ENCODE assay signal across 1 cellular context in the genomic region with DNA sequence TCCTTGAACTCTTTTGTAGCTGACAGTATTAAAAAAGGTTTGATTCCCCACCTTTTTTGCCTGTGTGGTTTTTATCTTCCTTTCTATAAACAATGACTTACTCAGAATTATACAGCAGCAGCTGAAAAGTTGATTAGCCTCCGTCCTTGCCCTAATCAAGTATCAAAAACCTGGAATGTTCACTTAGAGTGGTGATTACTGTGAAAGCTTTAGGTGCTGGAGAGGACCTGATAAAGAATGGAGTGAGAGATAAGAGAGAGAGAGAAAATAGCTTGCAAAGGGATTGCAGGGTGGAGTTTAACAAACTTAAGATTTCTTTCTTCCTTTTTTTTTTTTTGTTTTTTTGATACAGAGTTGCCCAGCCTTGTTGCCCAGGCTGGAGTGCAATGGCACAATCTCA.
A peak's percentile ranks its signal among the peaks of the same experiment; 100 is the strongest.
TF ChIP-seq lines count a peak whose summit lies in the region.

No MANE protein-coding gene starts in this region.

TF ChIP-seq in K562, 482 proteins besides CTCF, POLR2A, EP300 and RAD21 (continued from another document and continues in another):
- TF ChIP-seq, protein P1, sequence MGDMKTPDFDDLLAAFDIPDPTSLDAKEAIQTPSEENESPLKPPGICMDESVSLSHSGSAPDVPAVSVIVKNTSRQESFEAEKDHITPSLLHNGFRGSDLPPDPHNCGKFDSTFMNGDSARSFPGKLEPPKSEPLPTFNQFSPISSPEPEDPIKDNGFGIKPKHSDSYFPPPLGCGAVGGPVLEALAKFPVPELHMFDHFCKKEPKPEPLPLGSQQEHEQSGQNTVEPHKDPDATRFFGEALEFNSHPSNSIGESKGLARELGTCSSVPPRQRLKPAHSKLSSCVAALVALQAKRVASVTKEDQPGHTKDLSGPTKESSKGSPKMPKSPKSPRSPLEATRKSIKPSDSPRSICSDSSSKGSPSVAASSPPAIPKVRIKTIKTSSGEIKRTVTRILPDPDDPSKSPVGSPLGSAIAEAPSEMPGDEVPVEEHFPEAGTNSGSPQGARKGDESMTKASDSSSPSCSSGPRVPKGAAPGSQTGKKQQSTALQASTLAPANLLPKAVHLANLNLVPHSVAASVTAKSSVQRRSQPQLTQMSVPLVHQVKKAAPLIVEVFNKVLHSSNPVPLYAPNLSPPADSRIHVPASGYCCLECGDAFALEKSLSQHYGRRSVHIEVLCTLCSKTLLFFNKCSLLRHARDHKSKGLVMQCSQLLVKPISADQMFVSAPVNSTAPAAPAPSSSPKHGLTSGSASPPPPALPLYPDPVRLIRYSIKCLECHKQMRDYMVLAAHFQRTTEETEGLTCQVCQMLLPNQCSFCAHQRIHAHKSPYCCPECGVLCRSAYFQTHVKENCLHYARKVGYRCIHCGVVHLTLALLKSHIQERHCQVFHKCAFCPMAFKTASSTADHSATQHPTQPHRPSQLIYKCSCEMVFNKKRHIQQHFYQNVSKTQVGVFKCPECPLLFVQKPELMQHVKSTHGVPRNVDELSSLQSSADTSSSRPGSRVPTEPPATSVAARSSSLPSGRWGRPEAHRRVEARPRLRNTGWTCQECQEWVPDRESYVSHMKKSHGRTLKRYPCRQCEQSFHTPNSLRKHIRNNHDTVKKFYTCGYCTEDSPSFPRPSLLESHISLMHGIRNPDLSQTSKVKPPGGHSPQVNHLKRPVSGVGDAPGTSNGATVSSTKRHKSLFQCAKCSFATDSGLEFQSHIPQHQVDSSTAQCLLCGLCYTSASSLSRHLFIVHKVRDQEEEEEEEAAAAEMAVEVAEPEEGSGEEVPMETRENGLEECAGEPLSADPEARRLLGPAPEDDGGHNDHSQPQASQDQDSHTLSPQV (IDR thresholded peaks at IDR 0.05), result no peak
- no peak for TF ChIP-seq GATAD2B (IDR thresholded peaks at IDR 0.05; ENCODE audit: borderline replicate concordance)
- no peak for TF ChIP-seq TEAD2 (tag; IDR thresholded peaks at IDR 0.05)
- peak; percentile 77 for TF ChIP-seq NFIC (IDR thresholded peaks at IDR 0.05)
- no peak for TF ChIP-seq FUS (optimal IDR thresholded peaks at IDR 0.05; ENCODE audit: low read depth, low read length)
- TF ChIP-seq, protein P2, sequence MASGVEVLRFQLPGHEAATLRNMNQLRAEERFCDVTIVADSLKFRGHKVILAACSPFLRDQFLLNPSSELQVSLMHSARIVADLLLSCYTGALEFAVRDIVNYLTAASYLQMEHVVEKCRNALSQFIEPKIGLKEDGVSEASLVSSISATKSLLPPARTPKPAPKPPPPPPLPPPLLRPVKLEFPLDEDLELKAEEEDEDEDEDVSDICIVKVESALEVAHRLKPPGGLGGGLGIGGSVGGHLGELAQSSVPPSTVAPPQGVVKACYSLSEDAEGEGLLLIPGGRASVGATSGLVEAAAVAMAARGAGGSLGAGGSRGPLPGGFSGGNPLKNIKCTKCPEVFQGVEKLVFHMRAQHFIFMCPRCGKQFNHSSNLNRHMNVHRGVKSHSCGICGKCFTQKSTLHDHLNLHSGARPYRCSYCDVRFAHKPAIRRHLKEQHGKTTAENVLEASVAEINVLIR (CRISPR knock-in tag; IDR thresholded peaks at IDR 0.05), result no peak
- no peak for TF ChIP-seq SAFB (IDR thresholded peaks at IDR 0.05; ENCODE audit: borderline replicate concordance, low read depth, low read length)
- TF ChIP-seq, protein P3, sequence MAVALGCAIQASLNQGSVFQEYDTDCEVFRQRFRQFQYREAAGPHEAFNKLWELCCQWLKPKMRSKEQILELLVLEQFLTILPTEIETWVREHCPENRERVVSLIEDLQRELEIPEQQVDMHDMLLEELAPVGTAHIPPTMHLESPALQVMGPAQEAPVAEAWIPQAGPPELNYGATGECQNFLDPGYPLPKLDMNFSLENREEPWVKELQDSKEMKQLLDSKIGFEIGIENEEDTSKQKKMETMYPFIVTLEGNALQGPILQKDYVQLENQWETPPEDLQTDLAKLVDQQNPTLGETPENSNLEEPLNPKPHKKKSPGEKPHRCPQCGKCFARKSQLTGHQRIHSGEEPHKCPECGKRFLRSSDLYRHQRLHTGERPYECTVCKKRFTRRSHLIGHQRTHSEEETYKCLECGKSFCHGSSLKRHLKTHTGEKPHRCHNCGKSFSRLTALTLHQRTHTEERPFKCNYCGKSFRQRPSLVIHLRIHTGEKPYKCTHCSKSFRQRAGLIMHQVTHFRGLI (CRISPR knock-in tag; IDR thresholded peaks at IDR 0.05), result no peak
- TF ChIP-seq HLTF (IDR thresholded peaks at IDR 0.05), result no peak
- no peak for TF ChIP-seq SP2 (IDR thresholded peaks at IDR 0.05; ENCODE audit: extremely low read depth, low read depth, low read length, poor library complexity, severe bottlenecking)
- TF ChIP-seq, protein P4, sequence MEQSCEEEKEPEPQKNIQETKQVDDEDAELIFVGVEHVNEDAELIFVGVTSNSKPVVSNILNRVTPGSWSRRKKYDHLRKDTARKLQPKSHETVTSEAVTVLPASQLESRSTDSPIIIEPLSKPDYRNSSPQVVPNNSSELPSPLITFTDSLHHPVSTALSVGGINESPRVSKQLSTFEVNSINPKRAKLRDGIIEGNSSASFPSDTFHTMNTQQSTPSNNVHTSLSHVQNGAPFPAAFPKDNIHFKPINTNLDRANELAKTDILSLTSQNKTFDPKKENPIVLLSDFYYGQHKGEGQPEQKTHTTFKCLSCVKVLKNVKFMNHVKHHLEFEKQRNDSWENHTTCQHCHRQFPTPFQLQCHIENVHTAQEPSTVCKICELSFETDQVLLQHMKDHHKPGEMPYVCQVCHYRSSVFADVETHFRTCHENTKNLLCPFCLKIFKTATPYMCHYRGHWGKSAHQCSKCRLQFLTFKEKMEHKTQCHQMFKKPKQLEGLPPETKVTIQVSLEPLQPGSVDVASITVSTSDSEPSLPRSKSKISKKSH (CRISPR knock-in tag; IDR thresholded peaks at IDR 0.05), result no peak
- TF ChIP-seq ZNF584 (CRISPR knock-in tag; IDR thresholded peaks at IDR 0.05; ENCODE audit: low read depth), result no peak
- no peak for TF ChIP-seq FOXJ2 (tag; IDR thresholded peaks at IDR 0.05)
- TF ChIP-seq MECOM (CRISPR knock-in tag; IDR thresholded peaks at IDR 0.05), result no peak
- TF ChIP-seq ZNF551 (CRISPR knock-in tag; IDR thresholded peaks at IDR 0.05), result no peak
- TF ChIP-seq HDGF (IDR thresholded peaks at IDR 0.05), result no peak
- TF ChIP-seq, protein P5, sequence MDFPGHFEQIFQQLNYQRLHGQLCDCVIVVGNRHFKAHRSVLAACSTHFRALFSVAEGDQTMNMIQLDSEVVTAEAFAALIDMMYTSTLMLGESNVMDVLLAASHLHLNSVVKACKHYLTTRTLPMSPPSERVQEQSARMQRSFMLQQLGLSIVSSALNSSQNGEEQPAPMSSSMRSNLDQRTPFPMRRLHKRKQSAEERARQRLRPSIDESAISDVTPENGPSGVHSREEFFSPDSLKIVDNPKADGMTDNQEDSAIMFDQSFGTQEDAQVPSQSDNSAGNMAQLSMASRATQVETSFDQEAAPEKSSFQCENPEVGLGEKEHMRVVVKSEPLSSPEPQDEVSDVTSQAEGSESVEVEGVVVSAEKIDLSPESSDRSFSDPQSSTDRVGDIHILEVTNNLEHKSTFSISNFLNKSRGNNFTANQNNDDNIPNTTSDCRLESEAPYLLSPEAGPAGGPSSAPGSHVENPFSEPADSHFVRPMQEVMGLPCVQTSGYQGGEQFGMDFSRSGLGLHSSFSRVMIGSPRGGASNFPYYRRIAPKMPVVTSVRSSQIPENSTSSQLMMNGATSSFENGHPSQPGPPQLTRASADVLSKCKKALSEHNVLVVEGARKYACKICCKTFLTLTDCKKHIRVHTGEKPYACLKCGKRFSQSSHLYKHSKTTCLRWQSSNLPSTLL (IDR thresholded peaks at IDR 0.05), result no peak
- TF ChIP-seq, protein P6, sequence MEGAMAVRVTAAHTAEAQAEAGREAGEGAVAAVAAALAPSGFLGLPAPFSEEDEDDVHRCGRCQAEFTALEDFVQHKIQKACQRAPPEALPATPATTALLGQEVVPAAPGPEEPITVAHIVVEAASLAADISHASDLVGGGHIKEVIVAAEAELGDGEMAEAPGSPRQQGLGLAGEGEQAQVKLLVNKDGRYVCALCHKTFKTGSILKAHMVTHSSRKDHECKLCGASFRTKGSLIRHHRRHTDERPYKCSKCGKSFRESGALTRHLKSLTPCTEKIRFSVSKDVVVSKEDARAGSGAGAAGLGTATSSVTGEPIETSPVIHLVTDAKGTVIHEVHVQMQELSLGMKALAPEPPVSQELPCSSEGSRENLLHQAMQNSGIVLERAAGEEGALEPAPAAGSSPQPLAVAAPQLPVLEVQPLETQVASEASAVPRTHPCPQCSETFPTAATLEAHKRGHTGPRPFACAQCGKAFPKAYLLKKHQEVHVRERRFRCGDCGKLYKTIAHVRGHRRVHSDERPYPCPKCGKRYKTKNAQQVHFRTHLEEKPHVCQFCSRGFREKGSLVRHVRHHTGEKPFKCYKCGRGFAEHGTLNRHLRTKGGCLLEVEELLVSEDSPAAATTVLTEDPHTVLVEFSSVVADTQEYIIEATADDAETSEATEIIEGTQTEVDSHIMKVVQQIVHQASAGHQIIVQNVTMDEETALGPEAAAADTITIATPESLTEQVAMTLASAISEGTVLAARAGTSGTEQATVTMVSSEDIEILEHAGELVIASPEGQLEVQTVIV (CRISPR knock-in tag; IDR thresholded peaks at IDR 0.05; ENCODE audit: borderline replicate concordance), result no peak
- TF ChIP-seq CBFA2T3 (IDR thresholded peaks at IDR 0.05), result peak; percentile 95
- TF ChIP-seq, protein P7, sequence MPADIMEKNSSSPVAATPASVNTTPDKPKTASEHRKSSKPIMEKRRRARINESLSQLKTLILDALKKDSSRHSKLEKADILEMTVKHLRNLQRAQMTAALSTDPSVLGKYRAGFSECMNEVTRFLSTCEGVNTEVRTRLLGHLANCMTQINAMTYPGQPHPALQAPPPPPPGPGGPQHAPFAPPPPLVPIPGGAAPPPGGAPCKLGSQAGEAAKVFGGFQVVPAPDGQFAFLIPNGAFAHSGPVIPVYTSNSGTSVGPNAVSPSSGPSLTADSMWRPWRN (IDR thresholded peaks at IDR 0.05; ENCODE audit: low read depth), result peak; percentile 87
- no peak for TF ChIP-seq SMAD3 (CRISPR knock-in tag; conservative IDR thresholded peaks at IDR 0.05)
- TF ChIP-seq PML (IDR thresholded peaks at IDR 0.05; ENCODE audit: low read length), result peak; percentile 92
- TF ChIP-seq SMARCA4 (IDR thresholded peaks at IDR 0.05), result peak; percentile 87
- 0 out of 4 replicates have a peak, but pooled peaks of 1 of the 2 experiments have one; percentile 28 for TF ChIP-seq TEAD1 (CRISPR knock-in tag; IDR thresholded peaks at IDR 0.05)
- TF ChIP-seq BRF1 (IDR thresholded peaks at IDR 0.05; ENCODE audit: borderline replicate concordance, extremely low read depth, insufficient read length), result no peak
- TF ChIP-seq FOXK2 (conservative IDR thresholded peaks at IDR 0.05 in 1 of 2, IDR thresholded peaks at IDR 0.05 in 1 of 2; ENCODE audit: low read depth in 2 of 2), result no peak
- TF ChIP-seq PCBP2 (IDR thresholded peaks at IDR 0.05; ENCODE audit: low read depth, low read length, poor library complexity, severe bottlenecking), result no peak
- peak; percentile 76 for TF ChIP-seq STAT5A (IDR thresholded peaks at IDR 0.05; ENCODE audit: borderline replicate concordance, low read length)
- TF ChIP-seq ZEB2 (IDR thresholded peaks at IDR 0.05), result 0 out of 2 replicates have a peak, but pooled peaks have one; percentile 46
- TF ChIP-seq ZNF561 (CRISPR knock-in tag; conservative IDR thresholded peaks at IDR 0.05), result no peak
- TF ChIP-seq ARID1B (IDR thresholded peaks at IDR 0.05), result peak; percentile 95
- TF ChIP-seq, protein P8, sequence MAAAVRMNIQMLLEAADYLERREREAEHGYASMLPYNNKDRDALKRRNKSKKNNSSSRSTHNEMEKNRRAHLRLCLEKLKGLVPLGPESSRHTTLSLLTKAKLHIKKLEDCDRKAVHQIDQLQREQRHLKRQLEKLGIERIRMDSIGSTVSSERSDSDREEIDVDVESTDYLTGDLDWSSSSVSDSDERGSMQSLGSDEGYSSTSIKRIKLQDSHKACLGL (CRISPR knock-in tag; IDR thresholded peaks at IDR 0.05; ENCODE audit: borderline replicate concordance, poor library complexity, severe bottlenecking), result no peak
- TF ChIP-seq, protein P9, sequence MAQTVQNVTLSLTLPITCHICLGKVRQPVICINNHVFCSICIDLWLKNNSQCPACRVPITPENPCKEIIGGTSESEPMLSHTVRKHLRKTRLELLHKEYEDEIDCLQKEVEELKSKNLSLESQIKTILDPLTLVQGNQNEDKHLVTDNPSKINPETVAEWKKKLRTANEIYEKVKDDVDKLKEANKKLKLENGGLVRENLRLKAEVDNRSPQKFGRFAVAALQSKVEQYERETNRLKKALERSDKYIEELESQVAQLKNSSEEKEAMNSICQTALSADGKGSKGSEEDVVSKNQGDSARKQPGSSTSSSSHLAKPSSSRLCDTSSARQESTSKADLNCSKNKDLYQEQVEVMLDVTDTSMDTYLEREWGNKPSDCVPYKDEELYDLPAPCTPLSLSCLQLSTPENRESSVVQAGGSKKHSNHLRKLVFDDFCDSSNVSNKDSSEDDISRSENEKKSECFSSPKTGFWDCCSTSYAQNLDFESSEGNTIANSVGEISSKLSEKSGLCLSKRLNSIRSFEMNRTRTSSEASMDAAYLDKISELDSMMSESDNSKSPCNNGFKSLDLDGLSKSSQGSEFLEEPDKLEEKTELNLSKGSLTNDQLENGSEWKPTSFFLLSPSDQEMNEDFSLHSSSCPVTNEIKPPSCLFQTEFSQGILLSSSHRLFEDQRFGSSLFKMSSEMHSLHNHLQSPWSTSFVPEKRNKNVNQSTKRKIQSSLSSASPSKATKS (CRISPR knock-in tag; IDR thresholded peaks at IDR 0.05), result no peak
- no peak for TF ChIP-seq LARP7 (IDR thresholded peaks at IDR 0.05)
- TF ChIP-seq TBL1XR1 (IDR thresholded peaks at IDR 0.05; ENCODE audit: low read length in 2 of 2), result no peak
- no peak for TF ChIP-seq NCOA1 (IDR thresholded peaks at IDR 0.05; ENCODE audit: low read depth)
- no peak for TF ChIP-seq ZNF121 (CRISPR knock-in tag; conservative IDR thresholded peaks at IDR 0.05)
- peak; percentile 56; the same call in 1 of the 2 replicates for TF ChIP-seq ZNF644 (tag; IDR thresholded peaks at IDR 0.05; ENCODE audit: low read depth)
- TF ChIP-seq GATA2 (CRISPR knock-in tag; IDR thresholded peaks at IDR 0.05), result peak; percentile 69
- TF ChIP-seq ZFPM2 (CRISPR knock-in tag; IDR thresholded peaks at IDR 0.05), result no peak
- TF ChIP-seq, protein P10, sequence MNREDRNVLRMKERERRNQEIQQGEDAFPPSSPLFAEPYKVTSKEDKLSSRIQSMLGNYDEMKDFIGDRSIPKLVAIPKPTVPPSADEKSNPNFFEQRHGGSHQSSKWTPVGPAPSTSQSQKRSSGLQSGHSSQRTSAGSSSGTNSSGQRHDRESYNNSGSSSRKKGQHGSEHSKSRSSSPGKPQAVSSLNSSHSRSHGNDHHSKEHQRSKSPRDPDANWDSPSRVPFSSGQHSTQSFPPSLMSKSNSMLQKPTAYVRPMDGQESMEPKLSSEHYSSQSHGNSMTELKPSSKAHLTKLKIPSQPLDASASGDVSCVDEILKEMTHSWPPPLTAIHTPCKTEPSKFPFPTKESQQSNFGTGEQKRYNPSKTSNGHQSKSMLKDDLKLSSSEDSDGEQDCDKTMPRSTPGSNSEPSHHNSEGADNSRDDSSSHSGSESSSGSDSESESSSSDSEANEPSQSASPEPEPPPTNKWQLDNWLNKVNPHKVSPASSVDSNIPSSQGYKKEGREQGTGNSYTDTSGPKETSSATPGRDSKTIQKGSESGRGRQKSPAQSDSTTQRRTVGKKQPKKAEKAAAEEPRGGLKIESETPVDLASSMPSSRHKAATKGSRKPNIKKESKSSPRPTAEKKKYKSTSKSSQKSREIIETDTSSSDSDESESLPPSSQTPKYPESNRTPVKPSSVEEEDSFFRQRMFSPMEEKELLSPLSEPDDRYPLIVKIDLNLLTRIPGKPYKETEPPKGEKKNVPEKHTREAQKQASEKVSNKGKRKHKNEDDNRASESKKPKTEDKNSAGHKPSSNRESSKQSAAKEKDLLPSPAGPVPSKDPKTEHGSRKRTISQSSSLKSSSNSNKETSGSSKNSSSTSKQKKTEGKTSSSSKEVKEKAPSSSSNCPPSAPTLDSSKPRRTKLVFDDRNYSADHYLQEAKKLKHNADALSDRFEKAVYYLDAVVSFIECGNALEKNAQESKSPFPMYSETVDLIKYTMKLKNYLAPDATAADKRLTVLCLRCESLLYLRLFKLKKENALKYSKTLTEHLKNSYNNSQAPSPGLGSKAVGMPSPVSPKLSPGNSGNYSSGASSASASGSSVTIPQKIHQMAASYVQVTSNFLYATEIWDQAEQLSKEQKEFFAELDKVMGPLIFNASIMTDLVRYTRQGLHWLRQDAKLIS (CRISPR knock-in tag; IDR thresholded peaks at IDR 0.05), result no peak
- peak; percentile 96 for TF ChIP-seq TAL1 (IDR thresholded peaks at IDR 0.05)
